ENCODE assay signal across 8 cellular contexts in the genomic region with DNA sequence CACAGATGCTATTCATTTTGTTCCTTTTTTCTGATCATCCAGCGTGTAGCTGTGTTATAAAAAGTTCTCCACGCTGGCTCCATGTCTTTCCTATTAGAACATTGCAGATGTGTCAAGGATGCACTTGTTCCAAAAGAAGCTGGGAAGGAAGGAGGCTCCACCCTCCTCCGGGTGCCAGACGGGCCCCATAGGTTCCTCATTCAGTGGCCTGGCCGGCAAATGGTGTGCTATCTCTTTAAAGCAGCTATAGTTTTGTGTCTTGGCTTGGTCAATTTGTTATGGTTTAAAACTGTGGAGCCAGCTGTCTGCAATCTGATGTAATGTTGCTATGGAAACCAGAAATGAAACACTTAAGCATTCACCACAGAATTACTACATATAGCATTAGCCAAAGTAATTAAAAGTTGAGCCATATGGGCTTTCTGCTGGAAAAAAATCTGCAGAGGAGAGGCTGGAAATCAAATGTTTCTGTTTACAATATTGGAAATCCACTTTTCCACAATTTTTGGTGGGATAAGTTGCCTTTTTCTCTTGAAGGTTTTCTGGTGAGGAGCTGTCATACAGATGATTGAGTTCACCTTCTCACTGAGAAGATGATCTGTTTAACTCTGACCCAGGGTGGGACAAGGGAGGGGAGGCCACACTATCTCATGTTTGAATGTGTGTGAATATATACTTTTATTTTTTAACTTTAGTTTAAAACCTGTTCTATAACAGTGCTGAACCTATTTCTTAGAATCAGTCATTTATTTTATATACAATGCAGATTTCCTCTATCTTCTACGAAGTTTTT.
DNase-seq lines count a peak whose midpoint lies in the region; ATAC-seq, FAIRE-seq and TF ChIP-seq lines count a peak whose summit lies in the region.

No MANE protein-coding gene starts in this region.

- H3K4me1 ChIP-seq in HEK293 (ENCODE audit: control insufficient read depth, insufficient read depth, low read length) (peaks cover 5% of the 10 kb centered on the region), K562 (replicated peaks in 1 of 2; ENCODE audit: control insufficient read depth in 2 of 2, insufficient read depth in 2 of 2, low read length in 2 of 2) (no peaks in the 10 kb centered on the region), subcutaneous abdominal adipose tissue (ENCODE audit: control insufficient read depth in 5 of 5, insufficient read depth in 5 of 5, low read length in 5 of 5) (peaks cover 10 to 57% (median 55%) of the 10 kb centered on the region in 5 donors)

- H3K4me3 ChIP-seq in HEK293 (ENCODE audit: low read depth, low read length) (no peak overlapping the region), K562 (no peak overlapping the region), subcutaneous abdominal adipose tissue (ENCODE audit: low read depth in 1 of 5, low read length in 5 of 5) (peak overlapping the region; percentile 82 to 98 (median 86))

- in situ Hi-C loops in K562 (cut with MboI) = no loop called here

- H3K27me3 ChIP-seq in K562 (ENCODE audit: control insufficient read depth in 2 of 2, insufficient read depth in 2 of 2, low read length in 2 of 2) = peaks cover 50 to 56% of the 10 kb centered on the region in 2 experiments
- no peaks in the 10 kb centered on the region for H3K27me3 ChIP-seq in subcutaneous abdominal adipose tissue (ENCODE audit: control insufficient read depth in 5 of 5, insufficient read depth in 4 of 5, low read length in 5 of 5)

- H3K9ac ChIP-seq in K562 (ENCODE audit: insufficient read depth in 1 of 2, low read depth in 2 of 2, low read length in 2 of 2) = no peak overlapping the region
- H3K9ac ChIP-seq in subcutaneous abdominal adipose tissue (ENCODE audit: low read length in 5 of 5) = peak overlapping the region; percentile 71 to 96 (median 83)

- no peak for TF ChIP-seq POLR2A in K562 (conservative IDR thresholded peaks at IDR 0.05)

- peak; percentile 33 for DNase-seq in DMS79 treated with DMSO at 0.1 percent for 48 hours (lab: John Stamatoyannopoulos, UW)
- peak; percentile 28 for DNase-seq in NCI-H146 treated with DMSO at 0.1 percent for 48 hours (lab: John Stamatoyannopoulos, UW; ENCODE audit: unreplicated experiment)
- DNase-seq in K562 (ENCODE audit: extremely low read depth in 1 of 4, low spot score in 3 of 4) = no peak
- peak; percentile 50 for DNase-seq in kidney glomerular epithelial cell (lab: John Stamatoyannopoulos, UW)
- no peak for DNase-seq in NCI-H2081 treated with DMSO at 0.1 percent for 48 hours (lab: John Stamatoyannopoulos, UW)
- no peak for DNase-seq in activated T-helper 2 cell treated with anti-CD3 and anti-CD28 coated beads, Interferon-gamma antibody, Interleukin-2, Interleukin-4, amounts not matched to agents 10 μg/mL and 5 μg/mL and 100 μg/mL, durations not matched to agents 14 hours and 24 hours and 36 hours (ENCODE audit: low spot score)

- FAIRE-seq in K562 (lab: Jason Lieb, UNC) = peak; percentile 48

- TF ChIP-seq RAD21 in K562 (CRISPR knock-in tag; conservative IDR thresholded peaks at IDR 0.05 in 1 of 2, IDR thresholded peaks at IDR 0.05 in 1 of 2) = no peak

- H3K4me3 Mint-ChIP-seq in activated T-helper 2 cell treated with anti-CD3 and anti-CD28 coated beads, Interferon-gamma antibody, Interleukin-2, Interleukin-4, amounts not matched to agents 10 μg/mL and 5 μg/mL and 100 μg/mL, durations not matched to agents 14 hours and 24 hours and 36 hours (ENCODE audit: low read depth) = no peak overlapping the region

- H2AFZ ChIP-seq in K562 (ENCODE audit: low read depth, low read length) = no peak overlapping the region

- intact Hi-C loops in K562 (cut with micrococcal nuclease) = no loop called here
- intact Hi-C loops in activated T-helper 2 cell treated with anti-CD3 and anti-CD28 coated beads, Interferon-gamma antibody, Interleukin-2, Interleukin-4, amounts not matched to agents 10 μg/mL and 5 μg/mL and 100 μg/mL, durations not matched to agents 14 hours and 24 hours and 36 hours (cut with micrococcal nuclease) = no loop called here

- no peaks in the 10 kb centered on the region for H3K79me2 ChIP-seq in K562 (ENCODE audit: control insufficient read depth, insufficient read depth, low read length)

- no peaks in the 10 kb centered on the region for H3K9me1 ChIP-seq in K562 (ENCODE audit: control insufficient read depth, insufficient read depth, low read length)

- WGBS in K562 (ENCODE audit: insufficient coverage, low coverage, missing lambda C conversion rate) = under 1% methylated on average over 6 of the region's 6 CpGs

- POLR2A ChIA-PET in HEK293 (lab: Yijun Ruan, JAX) (no interaction called here), K562 (lab: Yijun Ruan, JAX) (interaction anchor here (0.9 to 1.3 kb wide), 2 partner anchors 9 to 34 kb away, joined by 3 to 4 read pairs; no protein-coding TSS in a partner anchor)

- no peak overlapping the region for H3K27ac Mint-ChIP-seq in activated T-helper 2 cell treated with anti-CD3 and anti-CD28 coated beads, Interferon-gamma antibody, Interleukin-2, Interleukin-4, amounts not matched to agents 10 μg/mL and 5 μg/mL and 100 μg/mL, durations not matched to agents 14 hours and 24 hours and 36 hours

- no peaks in the 10 kb centered on the region for H3K4me1 Mint-ChIP-seq in activated T-helper 2 cell treated with anti-CD3 and anti-CD28 coated beads, Interferon-gamma antibody, Interleukin-2, Interleukin-4, amounts not matched to agents 10 μg/mL and 5 μg/mL and 100 μg/mL, durations not matched to agents 14 hours and 24 hours and 36 hours (ENCODE audit: low read depth)

- TF ChIP-seq EP300 in K562 (IDR thresholded peaks at IDR 0.05; ENCODE audit: low read length) = no peak

- H3K27me3 Mint-ChIP-seq in activated T-helper 2 cell treated with anti-CD3 and anti-CD28 coated beads, Interferon-gamma antibody, Interleukin-2, Interleukin-4, amounts not matched to agents 10 μg/mL and 5 μg/mL and 100 μg/mL, durations not matched to agents 14 hours and 24 hours and 36 hours (ENCODE audit: low read depth) = peaks cover 20% of the 10 kb centered on the region

- H3K9me3 ChIP-seq in HEK293 (ENCODE audit: control insufficient read depth, insufficient read depth, low read depth, low read length) (no peaks in the 10 kb centered on the region), K562 (replicated peaks; ENCODE audit: control insufficient read depth, insufficient read depth, low read depth, low read length) (no peaks in the 10 kb centered on the region), subcutaneous abdominal adipose tissue (ENCODE audit: control insufficient read depth in 5 of 5, low read length in 5 of 5) (no peaks in the 10 kb centered on the region)

- no peaks in the 10 kb centered on the region for H3K36me3 Mint-ChIP-seq in activated T-helper 2 cell treated with anti-CD3 and anti-CD28 coated beads, Interferon-gamma antibody, Interleukin-2, Interleukin-4, amounts not matched to agents 10 μg/mL and 5 μg/mL and 100 μg/mL, durations not matched to agents 14 hours and 24 hours and 36 hours (ENCODE audit: low read depth)

- no peaks in the 10 kb centered on the region for H3K36me3 ChIP-seq in HEK293 (ENCODE audit: control insufficient read depth in 2 of 2, insufficient read depth in 1 of 2, low read length in 2 of 2)
- H3K36me3 ChIP-seq in K562 (ENCODE audit: control insufficient read depth, insufficient read depth, low read length) = no peaks in the 10 kb centered on the region
- peaks cover 0 to 4% (median 0%) of the 10 kb centered on the region in 5 donors for H3K36me3 ChIP-seq in subcutaneous abdominal adipose tissue (ENCODE audit: control insufficient read depth in 5 of 5, insufficient read depth in 5 of 5, low read length in 5 of 5)

- no peak for TF ChIP-seq CTCF in HEK293 (tag by site-specific recombination; IDR thresholded peaks at IDR 0.05)
- TF ChIP-seq CTCF in K562 (IDR thresholded peaks at IDR 0.05 in 2 of 3, conservative IDR thresholded peaks at IDR 0.05 in 1 of 3; ENCODE audit: insufficient read depth in 2 of 3, low read depth in 1 of 3, low read length in 3 of 3) = no peak

- H3K4me2 ChIP-seq in K562 (ENCODE audit: insufficient read depth, low read length) = no peak overlapping the region

- no TSS peak for BruUV-seq in K562 (replicated peaks; lab: Mats Ljungman, UMichigan)

- H3K9me3 Mint-ChIP-seq in activated T-helper 2 cell treated with anti-CD3 and anti-CD28 coated beads, Interferon-gamma antibody, Interleukin-2, Interleukin-4, amounts not matched to agents 10 μg/mL and 5 μg/mL and 100 μg/mL, durations not matched to agents 14 hours and 24 hours and 36 hours = no peaks in the 10 kb centered on the region

- H4K20me1 ChIP-seq in K562 (replicated peaks; ENCODE audit: control insufficient read depth, insufficient read depth, low read length) = peaks cover 7% of the 10 kb centered on the region

- H3K27ac ChIP-seq in HEK293 (ENCODE audit: extremely low read depth, low read depth, low read length) (no peak overlapping the region), K562 (ENCODE audit: extremely low read depth, low read depth, low read length) (no peak overlapping the region), subcutaneous abdominal adipose tissue (ENCODE audit: low read depth, low read length) (peak overlapping the region; percentile 94)

- CTCF ChIA-PET in HEK293 (lab: Yijun Ruan, JAX) = interaction anchor here (0.6 to 1.1 kb wide), 6 partner anchors 34 to 1003 kb away, joined by 3 read pairs; no protein-coding TSS in a partner anchor
- CTCF ChIA-PET in K562 (lab: Yijun Ruan, JAX; ENCODE audit: low intra/inter-chr PET ratio) = no interaction called here

- peak; percentile 64 for ATAC-seq in K562

TF ChIP-seq in HEK293, 187 proteins besides CTCF, POLR2A, EP300 and RAD21 (continues in another document):
- TF ChIP-seq, protein P1, sequence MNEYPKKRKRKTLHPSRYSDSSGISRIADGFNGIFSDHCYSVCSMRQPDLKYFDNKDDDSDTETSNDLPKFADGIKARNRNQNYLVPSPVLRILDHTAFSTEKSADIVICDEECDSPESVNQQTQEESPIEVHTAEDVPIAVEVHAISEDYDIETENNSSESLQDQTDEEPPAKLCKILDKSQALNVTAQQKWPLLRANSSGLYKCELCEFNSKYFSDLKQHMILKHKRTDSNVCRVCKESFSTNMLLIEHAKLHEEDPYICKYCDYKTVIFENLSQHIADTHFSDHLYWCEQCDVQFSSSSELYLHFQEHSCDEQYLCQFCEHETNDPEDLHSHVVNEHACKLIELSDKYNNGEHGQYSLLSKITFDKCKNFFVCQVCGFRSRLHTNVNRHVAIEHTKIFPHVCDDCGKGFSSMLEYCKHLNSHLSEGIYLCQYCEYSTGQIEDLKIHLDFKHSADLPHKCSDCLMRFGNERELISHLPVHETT (tag by site-specific recombination; IDR thresholded peaks at IDR 0.05) = no peak

TF ChIP-seq in K562, 482 proteins besides CTCF, POLR2A, EP300 and RAD21 (continues in another document):
- TF ChIP-seq, protein P2, sequence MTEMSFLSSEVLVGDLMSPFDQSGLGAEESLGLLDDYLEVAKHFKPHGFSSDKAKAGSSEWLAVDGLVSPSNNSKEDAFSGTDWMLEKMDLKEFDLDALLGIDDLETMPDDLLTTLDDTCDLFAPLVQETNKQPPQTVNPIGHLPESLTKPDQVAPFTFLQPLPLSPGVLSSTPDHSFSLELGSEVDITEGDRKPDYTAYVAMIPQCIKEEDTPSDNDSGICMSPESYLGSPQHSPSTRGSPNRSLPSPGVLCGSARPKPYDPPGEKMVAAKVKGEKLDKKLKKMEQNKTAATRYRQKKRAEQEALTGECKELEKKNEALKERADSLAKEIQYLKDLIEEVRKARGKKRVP (CRISPR knock-in tag; IDR thresholded peaks at IDR 0.05) = no peak
- TF ChIP-seq FOXJ2 (tag; IDR thresholded peaks at IDR 0.05) = peak; percentile 45; the same call in 1 of the 2 replicates

Comparison
In these comparisons a context has a peak if more than half of its experiments do, and no peak if none do; other contexts are left out.
1. DNase-seq: peak in DMS79 treated with DMSO at 0.1 percent for 48 hours (single experiment), NCI-H146 treated with DMSO at 0.1 percent for 48 hours (single experiment) and kidney glomerular epithelial cell (single experiment); none in K562 (0 of 4), NCI-H2081 treated with DMSO at 0.1 percent for 48 hours (single experiment) and activated T-helper 2 cell treated with anti-CD3 and anti-CD28 coated beads, Interferon-gamma antibody, Interleukin-2, Interleukin-4, amounts not matched to agents 10 μg/mL and 5 μg/mL and 100 μg/mL, durations not matched to agents 14 hours and 24 hours and 36 hours (single experiment).
2. H3K4me3 ChIP-seq: peak in subcutaneous abdominal adipose tissue (5 of 5); none in HEK293 (single experiment) and K562 (single experiment).
3. H3K9ac ChIP-seq: peak in subcutaneous abdominal adipose tissue (5 of 5); none in K562 (0 of 2).